ENCODE assay signal across 36 cellular contexts in genomic region chrX:71668248-71668595, GRCh38. TPM values are rescaled to one million over a fixed set of nuclear protein-coding genes. Genes with fewer than 3 reads are reported as not detected.
"Had no signal": no experiment of that assay in that cellular context is flagged by ENCODE, and none has a peak within 500 bp of the region (broad histone marks: within the 10 kb centered on the region; RNA-seq: fewer than 3 reads in every experiment).

No MANE protein-coding gene starts in this region.

- H3K9me3 ChIP-seq: lower lobe of right lung, ovary, right atrium auricular region, right lobe of liver, tibial nerve, vagina had no signal

- H3K4me2 ChIP-seq: smooth muscle cell had no signal

- H3K4me1 Mint-ChIP-seq: mesothelial cell of epicardium had no signal

- ATAC-seq: left cardiac atrium; left lobe of liver; lower lobe of right lung; naive thymus-derived CD4-positive, alpha-beta T cell; natural killer cell treated with Interleukin-12 subunit alpha and Interleukin-12 subunit beta and Interleukin-15 and Interleukin-18, amount 100 ng/mL, for 72 hours; right lobe of liver; stimulated activated memory B cell treated with anti-CD40 and anti-IgM and Interleukin-4, amounts not matched to agents 10 μg/mL and 1 μg/mL and 100 μg/mL, for 72 hours; stimulated activated naive CD8-positive, alpha-beta T cell treated with anti-CD3 and anti-CD28 coated beads, Interleukin-15, amount 100 ng/mL, for 72 hours had no signal

- DNase-seq: hippocampal formation; kidney glomerular epithelial cell; left cardiac atrium; lower lobe of right lung; mesendoderm; naive thymus-derived CD4-positive, alpha-beta T cell; right lobe of liver; stimulated activated CD4-positive, alpha-beta T cell treated with anti-CD3 and anti-CD28 coated beads, Interleukin-1b, Interleukin-23, amount 100 ng/mL, for 48 hours; stimulated activated CD4-positive, alpha-beta T cell treated with anti-CD3 and anti-CD28 coated beads, Interleukin-2, amount 100 ng/mL, for 48 hours; stimulated activated CD4-positive, alpha-beta T cell treated with anti-CD3 and anti-CD28 coated beads, Interleukin-4, amount 100 ng/mL, for 4 hours; stimulated activated CD8-positive, alpha-beta memory T cell treated with anti-CD3 and anti-CD28 coated beads, Interleukin-4, amount 100 ng/mL, for 48 hours; stimulated activated naive CD4-positive, alpha-beta T cell treated with Interleukin-2 at 50 U/mL for 16 hours; stimulated activated naive CD8-positive, alpha-beta T cell treated with anti-CD3 and anti-CD28 coated beads, Interleukin-15, amount 100 ng/mL, for 72 hours; substantia nigra had no signal

- H3K4me1 ChIP-seq: lower lobe of right lung, right atrium auricular region, right lobe of liver, tibial nerve, vagina had no signal

- H3K9me3 Mint-ChIP-seq: natural killer cell treated with Interleukin-12 subunit alpha and Interleukin-12 subunit beta and Interleukin-15 and Interleukin-18, amount 100 ng/mL, for 72 hours; stimulated activated memory B cell treated with anti-CD40 and anti-IgM and Interleukin-4, amounts not matched to agents 10 μg/mL and 1 μg/mL and 100 μg/mL, for 72 hours; stimulated activated naive CD8-positive, alpha-beta T cell treated with anti-CD3 and anti-CD28 coated beads, Interleukin-15, amount 100 ng/mL, for 72 hours; type B pancreatic cell had no signal

- H3K27ac Mint-ChIP-seq: mesothelial cell of epicardium; naive thymus-derived CD4-positive, alpha-beta T cell; natural killer cell treated with Interleukin-12 subunit alpha and Interleukin-12 subunit beta and Interleukin-15 and Interleukin-18, amount 100 ng/mL, for 72 hours; progenitor cell of endocrine pancreas; stimulated activated memory B cell treated with anti-CD40 and anti-IgM and Interleukin-4, amounts not matched to agents 10 μg/mL and 1 μg/mL and 100 μg/mL, for 72 hours; stimulated activated naive CD8-positive, alpha-beta T cell treated with anti-CD3 and anti-CD28 coated beads, Interleukin-15, amount 100 ng/mL, for 72 hours; type B pancreatic cell had no signal

- H3K36me3 ChIP-seq: lower lobe of right lung, ovary, right atrium auricular region, right lobe of liver, tibial nerve, vagina had no signal

- H3K4me3 ChIP-seq: lower lobe of right lung, ovary, right atrium auricular region, right lobe of liver, smooth muscle cell, tibial nerve, vagina had no signal

- H3K27me3 Mint-ChIP-seq: progenitor cell of endocrine pancreas had no signal

- H3K27ac ChIP-seq: lower lobe of right lung, ovary, right atrium auricular region, right lobe of liver, tibial nerve, vagina had no signal

- H3K36me3 Mint-ChIP-seq: mesothelial cell of epicardium; naive thymus-derived CD4-positive, alpha-beta T cell; natural killer cell treated with Interleukin-12 subunit alpha and Interleukin-12 subunit beta and Interleukin-15 and Interleukin-18, amount 100 ng/mL, for 72 hours; stimulated activated memory B cell treated with anti-CD40 and anti-IgM and Interleukin-4, amounts not matched to agents 10 μg/mL and 1 μg/mL and 100 μg/mL, for 72 hours; type B pancreatic cell had no signal

- H3K4me3 Mint-ChIP-seq: mesothelial cell of epicardium; naive thymus-derived CD4-positive, alpha-beta T cell; natural killer cell treated with Interleukin-12 subunit alpha and Interleukin-12 subunit beta and Interleukin-15 and Interleukin-18, amount 100 ng/mL, for 72 hours; stimulated activated memory B cell treated with anti-CD40 and anti-IgM and Interleukin-4, amounts not matched to agents 10 μg/mL and 1 μg/mL and 100 μg/mL, for 72 hours; stimulated activated naive CD8-positive, alpha-beta T cell treated with anti-CD3 and anti-CD28 coated beads, Interleukin-15, amount 100 ng/mL, for 72 hours; type B pancreatic cell had no signal

- H3K27me3 ChIP-seq: ovary, right atrium auricular region, right lobe of liver, tibial nerve, vagina had no signal

RNA-seq across cellular contexts. Expression of gene CXorf49, which starts 49.9 kb away (rescaled TPM):
- total RNA-seq: left cardiac atrium; left lobe of liver; liver; lower lobe of right lung; mesothelial cell of epicardium; mononuclear cell; myocyte; naive thymus-derived CD4-positive, alpha-beta T cell; natural killer cell treated with Interleukin-12 subunit alpha and Interleukin-12 subunit beta and Interleukin-15 and Interleukin-18, amount 100 ng/mL, for 72 hours; omental fat pad; ovary; progenitor cell of endocrine pancreas; pulmonary artery endothelial cell; renal cortical epithelial cell; right atrium auricular region; right lobe of liver; skeletal muscle tissue; smooth muscle cell; temporal lobe; tibial nerve; ureter; vagina had no signal
- polyA plus RNA-seq: keratinocyte; liver; naive thymus-derived CD4-positive, alpha-beta T cell; neural cell; ovary had no signal

RNA-seq across cellular contexts. Expression of gene CXCR3, which starts 49.9 kb away (rescaled TPM):
- total RNA-seq: mesothelial cell of epicardium, myocyte, omental fat pad, progenitor cell of endocrine pancreas, pulmonary artery endothelial cell, renal cortical epithelial cell, skeletal muscle tissue, smooth muscle cell, temporal lobe, tibial nerve, vagina had no signal
- polyA plus RNA-seq: keratinocyte, neural cell had no signal
